ENCODE assay signal across 8 cellular contexts in genomic region chr1:19391596-19391981, GRCh38.
DNase-seq lines count a peak whose midpoint lies in the region; ATAC-seq and TF ChIP-seq lines count a peak whose summit lies in the region.

No MANE protein-coding gene starts in this region.

- in situ Hi-C loops in transverse colon (cut with MboI; ENCODE audit: low pct_ligation_motif_present in 1 of 4, low pct_unique_long_range_greater_than_20kb in 1 of 4, low sequenced_read_pairs in 3 of 4), result loop anchor here in 2 of 4 donors (10.0 kb wide), 2 partner anchors 93 to 193 kb away; partner anchors contain the start of gene CAPZB (in 2 of the 2)

- H3K27me3 ChIP-seq in transverse colon, result no peaks in the 10 kb centered on the region

- intact Hi-C loops in transverse colon (cut with DNase I; ENCODE audit: low total_unique reads) (loop anchor here (2.0 kb wide), 1 partner anchor 261 kb away; no protein-coding TSS in a partner anchor), head of caudate nucleus (cut with DNase I) (loop anchor here (10.0 kb wide), 2 partner anchors 93 to 263 kb away; partner anchors contain the start of gene CAPZB)

- H3K27ac Mint-ChIP-seq in activated naive CD4-positive, alpha-beta T cell treated with anti-CD3 and anti-CD28 coated beads, Interleukin-2, amount 50 U/mL, for 72 hours, result peak overlapping the region; percentile 82 to 86
- peak overlapping the region; percentile 92 for H3K27ac Mint-ChIP-seq in memory B cell

- H3K36me3 ChIP-seq in transverse colon, result no peaks in the 10 kb centered on the region

- H3K27me3 Mint-ChIP-seq in memory B cell, result no peaks in the 10 kb centered on the region

- peak; percentile 19 to 38 for ATAC-seq in activated naive CD4-positive, alpha-beta T cell treated with anti-CD3 and anti-CD28 coated beads, Interleukin-2, amount 50 U/mL, for 72 hours
- ATAC-seq in memory B cell (ENCODE audit: low read depth), result no peak
- no peak for ATAC-seq in GM18517 (IDR thresholded peaks at IDR 0.05; ENCODE audit: unreplicated experiment)

- H3K4me1 Mint-ChIP-seq in memory B cell, result peaks cover 58% of the 10 kb centered on the region

- peak overlapping the region; percentile 81 for H3K4me3 Mint-ChIP-seq in memory B cell

- WGBS in transverse colon (ENCODE audit: low coverage in 1 of 2), 2 donors, result 44% methylated on average over 10 of the region's 10 CpGs; no CpG with 5 or more reads in 1 of the 2 donors

- TF ChIP-seq CTCF in transverse colon (IDR thresholded peaks at IDR 0.05), result peak in 1 of 5 experiments; percentile 5

- peak overlapping the region; percentile 69 to 85 (median 77) for H3K27ac ChIP-seq in transverse colon

- H3K4me3 ChIP-seq in transverse colon, result no peak overlapping the region

- peaks cover 39 to 69% (median 44%) of the 10 kb centered on the region in 4 donors for H3K4me1 ChIP-seq in transverse colon

- TF ChIP-seq EP300 in transverse colon (IDR thresholded peaks at IDR 0.05; ENCODE audit: low read depth), result no peak

- H3K9me3 ChIP-seq in transverse colon, result no peaks in the 10 kb centered on the region

- no peak for TF ChIP-seq POLR2A in transverse colon (IDR thresholded peaks at IDR 0.05)

- DNase-seq in activated effector memory CD4-positive, alpha-beta T cell treated with Interleukin-2 at 50 U/mL for 16 hours, result peak; percentile 4
- DNase-seq in activated effector memory CD4-positive, alpha-beta T cell treated with anti-CD3 and anti-CD28 coated beads, Interleukin-2, amount 50 U/mL, for 16 hours, result no peak
- no peak for DNase-seq in activated naive CD4-positive, alpha-beta T cell treated with anti-CD3 and anti-CD28 coated beads, Interleukin-2, amount 50 U/mL, for 72 hours (ENCODE audit: low spot score in 2 of 2)
- DNase-seq in memory B cell (ENCODE audit: low spot score in 2 of 2) (no peak), transverse colon (no peak), NCI-H1105 treated with DMSO at 0.1 percent for 48 hours (lab: John Stamatoyannopoulos, UW) (no peak), head of caudate nucleus (no peak)

- H3K9me3 Mint-ChIP-seq in activated naive CD4-positive, alpha-beta T cell treated with anti-CD3 and anti-CD28 coated beads, Interleukin-2, amount 50 U/mL, for 72 hours, result no peaks in the 10 kb centered on the region
- no peaks in the 10 kb centered on the region for H3K9me3 Mint-ChIP-seq in memory B cell

- H3K36me3 Mint-ChIP-seq in activated naive CD4-positive, alpha-beta T cell treated with anti-CD3 and anti-CD28 coated beads, Interleukin-2, amount 50 U/mL, for 72 hours, result no peaks in the 10 kb centered on the region
- H3K36me3 Mint-ChIP-seq in memory B cell, result no peaks in the 10 kb centered on the region

Comparison
In these comparisons a context has a peak if more than half of its experiments do, and no peak if none do; other contexts are left out.
1. ATAC-seq: peak in activated naive CD4-positive, alpha-beta T cell treated with anti-CD3 and anti-CD28 coated beads, Interleukin-2, amount 50 U/mL, for 72 hours (2 of 2); none in memory B cell (single experiment) and GM18517 (single experiment).